ENCODE assay signal across 9 cellular contexts in the genomic region with DNA sequence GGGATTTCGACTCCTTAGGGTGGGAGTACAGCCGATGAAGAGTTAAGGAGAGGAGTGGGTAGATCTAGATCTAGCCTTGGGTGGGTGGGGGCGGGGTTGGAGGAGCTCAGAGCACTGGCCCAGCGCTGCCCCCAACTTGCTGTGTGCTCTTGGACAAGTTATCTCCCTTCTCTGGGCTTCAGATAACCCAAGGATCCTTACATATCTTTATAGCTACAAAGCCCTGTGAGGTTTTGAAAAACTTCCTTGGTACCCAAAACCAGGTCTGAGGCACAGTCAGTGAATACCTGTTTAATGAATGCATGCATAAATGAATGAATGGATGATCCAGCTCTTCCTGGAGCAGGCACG. TPM values are rescaled to one million over a fixed set of nuclear protein-coding genes. Genes with fewer than 3 reads are reported as not detected.
DNase-seq lines count a peak whose midpoint lies in the region; ATAC-seq, FAIRE-seq and TF ChIP-seq lines count a peak whose summit lies in the region.
"Had no signal": no experiment of that assay in that cellular context is flagged by ENCODE, and none has a peak within 500 bp of the region (broad histone marks: within the 10 kb centered on the region; RNA-seq: fewer than 3 reads in every experiment).

No MANE protein-coding gene starts in this region.

- H3K27me3 ChIP-seq in heart left ventricle (no peaks in the 10 kb centered on the region), astrocyte (ENCODE audit: insufficient read depth, low read length) (no peaks in the 10 kb centered on the region), mesendoderm (ENCODE audit: insufficient read depth, low read length, poor library complexity) (no peaks in the 10 kb centered on the region), upper lobe of right lung (no peaks in the 10 kb centered on the region)

- no peak for TF ChIP-seq CTCF in heart left ventricle (IDR thresholded peaks at IDR 0.05)
- TF ChIP-seq CTCF in astrocyte (IDR thresholded peaks at IDR 0.05; ENCODE audit: insufficient read depth, low read depth, low read length), result no peak
- TF ChIP-seq CTCF in upper lobe of right lung (IDR thresholded peaks at IDR 0.05), result no peak

- no peak overlapping the region for H2BK5ac ChIP-seq in mesendoderm (ENCODE audit: low read length)

- H3K56ac ChIP-seq in mesendoderm (ENCODE audit: low read length), result peak overlapping the region; percentile 87

- H3K9me3 ChIP-seq in heart left ventricle (no peaks in the 10 kb centered on the region), astrocyte (ENCODE audit: insufficient read depth, low read depth, low read length) (no peaks in the 10 kb centered on the region), upper lobe of right lung (no peaks in the 10 kb centered on the region)

- H3K4me2 ChIP-seq in astrocyte (ENCODE audit: low read length) (peak overlapping the region; percentile 96), mesendoderm (ENCODE audit: low read length) (peak overlapping the region; percentile 35)

- peaks cover 31% of the 10 kb centered on the region for H4K20me1 ChIP-seq in astrocyte (ENCODE audit: insufficient read depth, low read length)

- intact Hi-C loops in heart left ventricle (cut with DNase I) (loop anchor here in 4 of 10 donors (5.0 to 10.0 kb wide), 3 partner anchors 208 to 215 kb away; no protein-coding TSS in a partner anchor), Right ventricle myocardium superior (cut with DNase I) (loop anchor here (5.0 kb wide), 1 partner anchor 218 kb away; no protein-coding TSS in a partner anchor), upper lobe of right lung (cut with DNase I) (no loop called here)

- H4K8ac ChIP-seq in mesendoderm (ENCODE audit: low read depth, low read length), result no peak overlapping the region

- no peaks in the 10 kb centered on the region for H3K9me3 Mint-ChIP-seq in astrocyte (ENCODE audit: unreplicated experiment)

- H4K5ac ChIP-seq in mesendoderm (ENCODE audit: low read length), result no peak overlapping the region

- peaks cover 2% of the 10 kb centered on the region for H3K4me1 Mint-ChIP-seq in astrocyte (ENCODE audit: low read depth, unreplicated experiment)

- peak overlapping the region in 2 of 12 donors; percentile 94 to 96 for H3K27ac ChIP-seq in heart left ventricle
- no peak overlapping the region for H3K27ac ChIP-seq in astrocyte (ENCODE audit: low read depth, low read length)
- no peak overlapping the region for H3K27ac ChIP-seq in mesendoderm (ENCODE audit: low read depth, low read length)
- H3K27ac ChIP-seq in upper lobe of right lung, result peak overlapping the region; percentile 68

- no peak overlapping the region for H3K27ac Mint-ChIP-seq in astrocyte (ENCODE audit: unreplicated experiment)

- H3K9ac ChIP-seq in astrocyte (ENCODE audit: low read length) (peak overlapping the region; percentile 88), mesendoderm (ENCODE audit: low read length) (peak overlapping the region; percentile 79)

- no peak for DNase-seq in heart left ventricle
- DNase-seq in Right ventricle myocardium superior, result no peak
- DNase-seq in astrocyte (ENCODE audit: low read depth), result no peak
- no peak for DNase-seq in mesendoderm
- no peak for DNase-seq in upper lobe of right lung
- DNase-seq: NCI-H2171 treated with DMSO at 0.1 percent for 48 hours had no signal

- H3K79me2 ChIP-seq in astrocyte (ENCODE audit: insufficient read depth, low read length) (peaks cover 38% of the 10 kb centered on the region), mesendoderm (ENCODE audit: control insufficient read depth, insufficient read depth, low read length) (peaks cover 13% of the 10 kb centered on the region)

- WGBS in heart left ventricle, 4 donors, result 44 to 66% (median 59%) methylated on average over 5 of the region's 5 CpGs
- WGBS in mesendoderm (ENCODE audit: extremely low coverage, insufficient coverage, low lambda C conversion rate), result no CpG with 5 or more reads among the region's 5 CpGs

- H3K36me3 ChIP-seq in heart left ventricle (peaks cover 0 to 7% (median 5%) of the 10 kb centered on the region in 9 donors), astrocyte (ENCODE audit: insufficient read depth, low read length) (peaks cover 4% of the 10 kb centered on the region), mesendoderm (ENCODE audit: control insufficient read depth, insufficient read depth, low read length) (no peaks in the 10 kb centered on the region), upper lobe of right lung (peaks cover 6% of the 10 kb centered on the region)

- peaks cover 15% of the 10 kb centered on the region for H3K27me3 Mint-ChIP-seq in astrocyte (ENCODE audit: low read depth, unreplicated experiment)

- no peak overlapping the region for H2BK15ac ChIP-seq in mesendoderm (replicated peaks; ENCODE audit: low read depth)

- H3K36me3 Mint-ChIP-seq in astrocyte (ENCODE audit: low read depth, unreplicated experiment), result peaks cover 5% of the 10 kb centered on the region

- peak overlapping the region; percentile 52 for H3K18ac ChIP-seq in mesendoderm (ENCODE audit: low read length)

- no peak for TF ChIP-seq POLR2A in heart left ventricle (IDR thresholded peaks at IDR 0.05)

- no peak overlapping the region for H2AFZ ChIP-seq in astrocyte (ENCODE audit: low read depth, low read length)

- H2BK120ac ChIP-seq in mesendoderm (ENCODE audit: low read depth, low read length), result no peak overlapping the region

- peak overlapping the region; percentile 76 for H3K4ac ChIP-seq in mesendoderm (ENCODE audit: low read depth, low read length)

- H2AK5ac ChIP-seq in mesendoderm (ENCODE audit: low read length), result no peak overlapping the region

- peak overlapping the region; percentile 77 for H3K4me3 Mint-ChIP-seq in astrocyte (ENCODE audit: unreplicated experiment)

- ATAC-seq in heart left ventricle (no peak), Right ventricle myocardium superior (ENCODE audit: poor library complexity) (no peak), upper lobe of right lung (no peak), GM21717 (IDR thresholded peaks at IDR 0.05; ENCODE audit: unreplicated experiment) (no peak), HG03095 (IDR thresholded peaks at IDR 0.05; ENCODE audit: unreplicated experiment) (no peak), HG03280 (IDR thresholded peaks at IDR 0.05; ENCODE audit: unreplicated experiment) (no peak)

- peaks cover 2% of the 10 kb centered on the region for H3K79me1 ChIP-seq in mesendoderm (ENCODE audit: low read length)

- H3K23ac ChIP-seq in mesendoderm (ENCODE audit: low read length), result no peak overlapping the region

- FAIRE-seq in astrocyte (lab: Jason Lieb, UNC), result no peak

- H3K4me3 ChIP-seq in heart left ventricle (peak overlapping the region in 10 of 12 donors; percentile 59 to 86 (median 72)), astrocyte (ENCODE audit: insufficient read depth, low read depth, low read length) (no peak overlapping the region), mesendoderm (ENCODE audit: low read length) (no peak overlapping the region), upper lobe of right lung (peak overlapping the region; percentile 69)

- H3K4me1 ChIP-seq in heart left ventricle (peaks cover 0 to 53% (median 27%) of the 10 kb centered on the region in 12 donors), astrocyte (ENCODE audit: insufficient read depth, low read length) (peaks cover 23% of the 10 kb centered on the region), mesendoderm (ENCODE audit: control insufficient read depth, low read depth, low read length) (peaks cover 3% of the 10 kb centered on the region), upper lobe of right lung (peaks cover 38% of the 10 kb centered on the region)

RNA-seq across cellular contexts. Expression of gene ODC1, which starts 1.3 kb away (rescaled TPM):
- 10 to 100 TPM; 28.6 to 77.6 (median 48.2) TPM for total RNA-seq in heart left ventricle
- 100 to 1,000 TPM in 1 of 2 donors, 1 to 10 TPM in 1; 6.1 to 103 TPM for polyA plus RNA-seq in heart left ventricle
- total RNA-seq in Right ventricle myocardium superior, result 33.2 TPM
- total RNA-seq in astrocyte, result 85.3 and 119 TPM in 2 replicates
- 131 TPM for polyA plus RNA-seq in mesendoderm (2013, experiment 1 of 2)
- polyA plus RNA-seq in mesendoderm (2013, experiment 2 of 2), result 130 TPM
- total RNA-seq in upper lobe of right lung, result 50.9 TPM

Comparison
In these comparisons a context has a peak if more than half of its experiments do, and no peak if none do; other contexts are left out.
1. H3K4me3 ChIP-seq: peak in heart left ventricle (10 of 12) and upper lobe of right lung (single experiment); none in astrocyte (single experiment) and mesendoderm (single experiment).